ENCODE assay signal across 8 cellular contexts in the genomic region with DNA sequence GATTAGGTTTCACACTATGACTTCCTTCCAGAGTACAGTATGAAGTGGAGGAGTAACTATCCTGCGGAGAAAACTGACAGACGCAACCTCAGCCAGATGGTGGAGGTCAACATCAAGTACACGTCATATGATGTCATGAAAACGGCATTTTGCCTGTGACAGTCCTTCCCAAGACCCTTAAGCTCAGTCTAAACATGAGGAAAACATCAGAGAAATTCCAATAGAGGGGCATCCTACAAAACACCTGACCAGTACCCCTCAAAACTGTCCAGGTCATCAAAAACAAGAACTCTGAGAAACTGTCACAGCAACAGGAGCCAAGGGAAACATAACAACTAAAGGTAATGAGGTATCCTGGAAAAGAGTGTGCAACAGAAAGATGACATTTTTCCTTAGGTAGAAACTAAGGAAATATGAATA. TPM values are rescaled to one million over a fixed set of nuclear protein-coding genes. Genes with fewer than 3 reads are reported as not detected.
DNase-seq lines count a peak whose midpoint lies in the region; ATAC-seq, FAIRE-seq and TF ChIP-seq lines count a peak whose summit lies in the region.

No MANE protein-coding gene starts in this region.

- H3K79me2 ChIP-seq in HCT116 (ENCODE audit: insufficient read depth, low read length), result peaks cover 20% of the 10 kb centered on the region

- H3K4me3 ChIP-seq in HCT116 (replicated peaks in 1 of 2; ENCODE audit: low read depth in 1 of 2, low read length in 2 of 2) (no peak overlapping the region), BE2C (ENCODE audit: low read depth, low read length) (no peak overlapping the region), small intestine (ENCODE audit: low read depth in 1 of 2, low read length in 2 of 2) (no peak overlapping the region)

- no TSS peak for BruUV-seq in HCT116 (replicated peaks; lab: Mats Ljungman, UMichigan)

- FAIRE-seq in small intestine (lab: Jason Lieb, UNC), result no peak

- H4K20me1 ChIP-seq in HCT116 (ENCODE audit: insufficient read depth), result no peaks in the 10 kb centered on the region

- peak overlapping the region; percentile 87; the same call in 1 of the 2 replicates for H3K4me2 ChIP-seq in HCT116 (ENCODE audit: low read length)

- H3K9me3 ChIP-seq in HCT116 (ENCODE audit: control insufficient read depth in 1 of 2, insufficient read depth in 1 of 2, low read depth in 1 of 2, low read length in 2 of 2), result no peaks in the 10 kb centered on the region
- no peaks in the 10 kb centered on the region for H3K9me3 ChIP-seq in T-helper 17 cell (ENCODE audit: control insufficient read depth, low read length, poor library complexity, severe bottlenecking)
- H3K9me3 ChIP-seq in BE2C, result no peaks in the 10 kb centered on the region
- H3K9me3 ChIP-seq in small intestine (ENCODE audit: control insufficient read depth, low read depth), result no peaks in the 10 kb centered on the region

- H3K27me3 Mint-ChIP-seq in T-helper 17 cell (no peaks in the 10 kb centered on the region), immature natural killer cell (ENCODE audit: low read depth in 3 of 3) (peaks cover 13 to 17% (median 13%) of the 10 kb centered on the region in 3 donors)

- peaks cover 15 to 31% of the 10 kb centered on the region in 2 experiments for H3K4me1 ChIP-seq in HCT116 (ENCODE audit: control insufficient read depth in 1 of 2, insufficient read depth in 2 of 2, low read length in 2 of 2)
- H3K4me1 ChIP-seq in BE2C, result no peaks in the 10 kb centered on the region
- peaks cover 0 to 2% of the 10 kb centered on the region in 2 donors for H3K4me1 ChIP-seq in small intestine (ENCODE audit: control insufficient read depth in 2 of 2, insufficient read depth in 1 of 2, low read depth in 1 of 2, low read length in 1 of 2)

- 58 to 67% (median 63%) methylated on average over 4 of the region's 4 CpGs for WGBS in small intestine, 3 donors

- no peak overlapping the region for H2AFZ ChIP-seq in HCT116 (ENCODE audit: low read depth, low read length, poor library complexity, severe bottlenecking)

- H3K27ac Mint-ChIP-seq in T-helper 17 cell, result peak overlapping the region; percentile 99
- peak overlapping the region; percentile 34 to 99 (median 76) for H3K27ac Mint-ChIP-seq in immature natural killer cell

- intact Hi-C loops in HCT116 (cut with micrococcal nuclease), result loop anchor here (5.0 kb wide), 1 partner anchor 450 kb away; no protein-coding TSS in a partner anchor

- H3K9ac ChIP-seq in HCT116 (ENCODE audit: low read length), result 0 out of 2 replicates have a peak overlapping the region, but pooled peaks have one; percentile 24

- H3K36me3 ChIP-seq in HCT116 (ENCODE audit: control insufficient read depth in 1 of 2, insufficient read depth in 2 of 2, low read length in 2 of 2), result peaks cover 0 to 2% of the 10 kb centered on the region in 2 experiments; a peak in 1 of 4 replicates
- H3K36me3 ChIP-seq in BE2C, result no peaks in the 10 kb centered on the region; the same call in 1 of the 2 replicates
- H3K36me3 ChIP-seq in small intestine (ENCODE audit: control insufficient read depth in 2 of 2, insufficient read depth in 2 of 2, low read length in 2 of 2), result no peaks in the 10 kb centered on the region

- no peaks in the 10 kb centered on the region for H3K9me2 ChIP-seq in HCT116 (ENCODE audit: insufficient read depth)

- no peaks in the 10 kb centered on the region for H3K9me3 Mint-ChIP-seq in immature natural killer cell

- H3K4me3 Mint-ChIP-seq in T-helper 17 cell (no peak overlapping the region), immature natural killer cell (peak overlapping the region; percentile 27 to 95 (median 54))

- CTCF ChIA-PET in HCT116 (lab: Charles Lee), result interaction anchor here (0.9 to 2.1 kb wide), 2 partner anchors 183 to 186 kb away, joined by 3 to 9 read pairs; no protein-coding TSS in a partner anchor

- no peak for TF ChIP-seq RAD21 in HCT116 (IDR thresholded peaks at IDR 0.05; ENCODE audit: low read depth)

- no peak for TF ChIP-seq POLR2A in HCT116 (IDR thresholded peaks at IDR 0.05; ENCODE audit: borderline replicate concordance, extremely low read depth, insufficient read depth, insufficient read length)

- peaks cover 39% of the 10 kb centered on the region for H3K4me1 Mint-ChIP-seq in T-helper 17 cell
- H3K4me1 Mint-ChIP-seq in immature natural killer cell, result peaks cover 37 to 50% of the 10 kb centered on the region in 2 donors

- ATAC-seq in HCT116 (no peak), T-helper 17 cell (no peak)

- POLR2A ChIA-PET in HCT116 (lab: Charles Lee), result interaction anchor here (0.8 to 4.1 kb wide), 5 partner anchors 29 to 457 kb away, joined by 3 to 46 read pairs (median 14); a partner anchor contains a TSS

- peak overlapping the region; percentile 77; the same call in 1 of the 2 replicates for H3K27ac ChIP-seq in HCT116 (ENCODE audit: low read depth, low read length)
- H3K27ac ChIP-seq in small intestine (ENCODE audit: low read depth in 1 of 2, low read length in 1 of 2), result no peak overlapping the region

- no peak for TF ChIP-seq CTCF in HCT116 (IDR thresholded peaks at IDR 0.05 in 2 of 3, conservative IDR thresholded peaks at IDR 0.05 in 1 of 3; ENCODE audit: borderline replicate concordance in 1 of 3, insufficient read depth in 1 of 3, low read depth in 2 of 3, low read length in 2 of 3)
- TF ChIP-seq CTCF in BE2C (IDR thresholded peaks at IDR 0.05; ENCODE audit: low read depth, low read length), result no peak

- DNase-seq in AG08395 (ENCODE audit: low spot score) (peak; percentile 14), HCT116 (ENCODE audit: low read depth, low spot score) (no peak), T-helper 17 cell (no peak), immature natural killer cell (no peak), BE2C (no peak), OCI-M2 (lab: John Stamatoyannopoulos, UW; ENCODE audit: unreplicated experiment) (no peak), small intestine (no peak)
- no peak for DNase-seq in stimulated activated naive CD4-positive, alpha-beta T cell treated with Interleukin-2 at 50 U/mL for 16 hours (lab: John Stamatoyannopoulos, UW)

- RAD21 ChIA-PET in HCT116 (lab: Charles Lee; ENCODE audit: low non-redundant PET in 1 of 2, low total read pairs in 2 of 2, uncharacterized antibody in 2 of 2, unreplicated experiment in 2 of 2), result interaction anchor here in 1 of 2 experiments (1.1 kb wide), 1 partner anchor 186 kb away, joined by 3 read pairs; no protein-coding TSS in a partner anchor

- H3K27me3 ChIP-seq in HCT116 (ENCODE audit: insufficient read depth, low read length) (no peaks in the 10 kb centered on the region), BE2C (no peaks in the 10 kb centered on the region), small intestine (ENCODE audit: control insufficient read depth in 2 of 2, insufficient read depth in 2 of 2, low read length in 2 of 2) (no peaks in the 10 kb centered on the region)

- H3K36me3 Mint-ChIP-seq in T-helper 17 cell (ENCODE audit: low read depth) (no peaks in the 10 kb centered on the region), immature natural killer cell (peaks cover 0 to 5% (median 0%) of the 10 kb centered on the region in 3 donors)

TF ChIP-seq in HCT116, 20 proteins besides CTCF, POLR2A, EP300 and RAD21:
- TF ChIP-seq EZH2phosphoT487 (IDR thresholded peaks at IDR 0.05; ENCODE audit: borderline replicate concordance), result no peak
- no peak for TF ChIP-seq EZH2 (IDR thresholded peaks at IDR 0.05)
- no peak for TF ChIP-seq CEBPB (IDR thresholded peaks at IDR 0.05; ENCODE audit: low read depth)
TF ChIP-seq in HCT116: peak in this region for 0.

RNA-seq across cellular contexts. Expression of a gene that starts 1.7 kb away (rescaled TPM):
- total RNA-seq in HCT116 (2021; ENCODE audit: unreplicated experiment) (not detected), T-helper 17 cell (not detected)
- polyA plus RNA-seq in HCT116 (2012), result not detected in 2 replicates
- polyA plus RNA-seq in immature natural killer cell (not detected), small intestine (not detected)
- polyA plus RNA-seq in BE2C (2012; ENCODE audit: insufficient read depth, insufficient read length, low read depth), result 9.3 TPM
